ENCODE assay signal across 12 cellular contexts in the genomic region with DNA sequence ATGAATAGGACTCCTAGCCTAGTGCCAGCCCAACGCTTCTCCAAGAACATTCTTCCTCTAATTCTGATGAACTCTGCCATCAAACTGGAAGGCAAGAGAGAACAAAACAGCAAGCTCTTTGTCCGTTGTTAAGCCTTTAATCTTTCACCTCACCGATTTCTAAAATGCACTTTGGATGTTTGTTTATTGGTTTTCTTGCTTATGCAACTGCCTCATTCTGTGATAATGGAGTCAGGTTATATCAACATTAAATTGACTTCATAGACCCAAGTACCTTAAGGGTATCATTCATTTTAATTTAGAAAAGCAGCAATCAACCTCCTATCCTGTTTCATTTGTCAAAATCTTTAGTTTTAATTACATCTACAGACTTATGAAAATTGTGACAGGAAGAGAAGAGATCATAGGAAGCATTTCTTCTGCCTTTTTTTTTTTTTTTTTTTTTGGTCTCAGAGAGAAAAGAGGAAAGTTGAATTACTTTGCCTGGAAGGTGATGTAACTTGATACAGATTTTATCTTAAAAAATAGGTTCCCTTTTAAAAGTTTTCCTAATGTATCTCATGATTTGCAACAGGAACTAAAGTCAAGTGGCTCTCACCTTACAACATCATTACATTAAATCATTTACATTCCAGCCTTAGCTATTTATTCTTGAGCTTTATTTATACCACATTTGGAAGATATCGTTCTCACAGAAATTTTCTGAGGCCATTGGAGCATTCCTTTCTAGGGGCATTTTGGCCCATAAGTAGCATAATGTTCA.
"Had no signal": no experiment of that assay in that cellular context is flagged by ENCODE, and none has a peak within 500 bp of the region (broad histone marks: within the 10 kb centered on the region; RNA-seq: fewer than 3 reads in every experiment).

No MANE protein-coding gene starts in this region.

- H3K4me1 ChIP-seq: adrenal gland, body of pancreas, gastrocnemius medialis, left ventricle myocardium inferior, right atrium auricular region had no signal

- H3K36me3 ChIP-seq: adrenal gland, gastrocnemius medialis, left ventricle myocardium inferior, right atrium auricular region had no signal

- H3K27ac ChIP-seq: adrenal gland, body of pancreas, gastrocnemius medialis, right atrium auricular region had no signal

- H3K4me3 ChIP-seq: adrenal gland, body of pancreas, gastrocnemius medialis, left ventricle myocardium inferior, right atrium auricular region had no signal

- DNase-seq: activated CD4-positive, alpha-beta T cell treated with anti-CD3 and anti-CD28 coated beads, Interleukin-2, amount 50 U/mL, for 1 hour; activated CD4-positive, CD25-positive, alpha-beta regulatory T cell; activated naive CD4-positive, alpha-beta T cell treated with anti-CD3 and anti-CD28 coated beads, Interleukin-2, amount 50 U/mL, for 16 hours; adrenal gland; body of pancreas; effector memory CD4-positive, alpha-beta T cell; gastrocnemius medialis; islet precursor cell; left ventricle myocardium inferior; small intestine had no signal

- ATAC-seq: body of pancreas, gastrocnemius medialis had no signal

- H3K4me3 Mint-ChIP-seq: neural crest cell had no signal

- H3K27me3 ChIP-seq: adrenal gland, body of pancreas, gastrocnemius medialis, right atrium auricular region had no signal

- H3K9me3 ChIP-seq: adrenal gland, body of pancreas, gastrocnemius medialis, left ventricle myocardium inferior, right atrium auricular region had no signal
